11 cellular contexts compared by ENCODE assay signal in the genomic region with DNA sequence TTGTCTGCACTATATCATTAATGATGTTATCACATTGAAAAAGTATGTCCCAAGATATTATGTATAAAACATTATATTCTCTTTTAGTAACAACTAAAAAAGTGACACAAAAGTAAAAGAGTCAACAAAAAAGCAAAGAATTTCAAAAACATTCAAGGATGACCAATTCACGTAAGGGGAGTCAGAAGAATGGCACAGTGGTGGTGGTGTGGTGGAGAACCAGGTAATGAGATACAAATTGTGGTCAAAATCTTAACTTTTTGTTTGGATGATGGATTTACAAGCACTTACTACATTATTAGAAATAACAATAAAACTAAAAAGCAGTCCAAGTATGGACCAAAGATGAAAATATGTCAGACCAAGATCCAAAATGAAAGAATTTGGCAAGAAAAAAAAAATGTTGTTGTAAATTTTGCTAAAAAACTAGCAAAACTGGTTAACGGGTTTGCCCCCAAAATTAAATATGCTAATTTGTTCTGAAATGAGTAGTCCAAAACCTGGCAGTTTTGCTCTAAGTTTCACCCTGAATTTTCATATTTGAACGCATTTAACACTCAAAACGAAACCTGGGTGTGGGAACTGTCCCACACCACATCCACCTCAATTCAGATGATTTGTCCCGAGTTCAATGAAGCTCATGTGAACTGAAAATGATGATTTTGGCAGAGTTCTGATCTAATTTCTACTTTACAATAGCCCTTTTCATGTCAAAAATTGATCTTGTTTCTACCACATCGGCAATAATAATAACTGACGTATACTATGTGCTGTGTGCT.
DNase-seq lines count a peak whose midpoint lies in the region; ATAC-seq and TF ChIP-seq lines count a peak whose summit lies in the region.
"Had no signal": no experiment of that assay in that cellular context is flagged by ENCODE, and none has a peak within 500 bp of the region (broad histone marks: within the 10 kb centered on the region; RNA-seq: fewer than 3 reads in every experiment).

No MANE protein-coding gene starts in this region.

- H3K79me1 ChIP-seq in mesenchymal stem cell (replicated peaks; ENCODE audit: low read length, poor library complexity, severe bottlenecking), result no peaks in the 10 kb centered on the region

- H3K4me1 ChIP-seq in mesenchymal stem cell (ENCODE audit: control insufficient read depth, insufficient read depth, low read depth, low read length), result no peaks in the 10 kb centered on the region

- no peaks in the 10 kb centered on the region for H3K36me3 ChIP-seq in mesenchymal stem cell (ENCODE audit: control insufficient read depth in 1 of 2, insufficient read depth in 2 of 2, low read depth in 1 of 2, low read length in 2 of 2)

- no peak overlapping the region for H3K4me3 Mint-ChIP-seq in activated T-helper 1 cell treated with anti-CD3 and anti-CD28 coated beads, Interleukin-12 subunit alpha, Interleukin-12 subunit beta, Interleukin-2, Interleukin-4 antibody, amounts not matched to agents 30 ng/mL and 10 ng/mL and 1 ng/mL, durations not matched to agents 14 hours and 24 hours and 36 hours

- H3K27me3 Mint-ChIP-seq in activated T-helper 1 cell treated with anti-CD3 and anti-CD28 coated beads, Interleukin-12 subunit alpha, Interleukin-12 subunit beta, Interleukin-2, Interleukin-4 antibody, amounts not matched to agents 30 ng/mL and 10 ng/mL and 1 ng/mL, durations not matched to agents 14 hours and 24 hours and 36 hours (ENCODE audit: insufficient read depth), result peaks cover 20% of the 10 kb centered on the region

- H4K91ac ChIP-seq in mesenchymal stem cell (ENCODE audit: low read length), result no peak overlapping the region

- no peak overlapping the region for H2AK5ac ChIP-seq in mesenchymal stem cell (ENCODE audit: low read length, severe bottlenecking)

- H3K14ac ChIP-seq in mesenchymal stem cell (ENCODE audit: low read length in 2 of 2), result no peak overlapping the region

- H3K4me2 ChIP-seq in mesenchymal stem cell (ENCODE audit: low read length, poor library complexity, severe bottlenecking), result no peak overlapping the region

- H3K36me3 Mint-ChIP-seq in activated T-helper 1 cell treated with anti-CD3 and anti-CD28 coated beads, Interleukin-12 subunit alpha, Interleukin-12 subunit beta, Interleukin-2, Interleukin-4 antibody, amounts not matched to agents 30 ng/mL and 10 ng/mL and 1 ng/mL, durations not matched to agents 14 hours and 24 hours and 36 hours (ENCODE audit: low read depth), result no peaks in the 10 kb centered on the region

- intact Hi-C loops in activated T-helper 1 cell treated with anti-CD3 and anti-CD28 coated beads, Interleukin-12 subunit alpha, Interleukin-12 subunit beta, Interleukin-2, Interleukin-4 antibody, amounts not matched to agents 30 ng/mL and 10 ng/mL and 1 ng/mL, durations not matched to agents 14 hours and 24 hours and 36 hours (cut with micrococcal nuclease), result loop anchor here (1.0 to 5.0 kb wide), 8 partner anchors 19 to 288 kb away; a partner anchor contains a TSS
- intact Hi-C loops in left cardiac atrium (cut with DNase I), result no loop called here

- H2BK120ac ChIP-seq in mesenchymal stem cell (ENCODE audit: low read depth, low read length), result no peak overlapping the region

- H2BK15ac ChIP-seq in mesenchymal stem cell (ENCODE audit: low read depth, poor library complexity, severe bottlenecking), result no peak overlapping the region

- H2BK5ac ChIP-seq in mesenchymal stem cell (ENCODE audit: low read depth, low read length, poor library complexity, severe bottlenecking), result no peak overlapping the region

- peak; percentile 82 for ATAC-seq in GM19397 (IDR thresholded peaks at IDR 0.05; ENCODE audit: unreplicated experiment)
- ATAC-seq in HG03095 (IDR thresholded peaks at IDR 0.05; ENCODE audit: unreplicated experiment), result peak; percentile 80
- no peak for ATAC-seq in left cardiac atrium
- ATAC-seq: left ventricle myocardium superior had no signal

- H2AFZ ChIP-seq in mesenchymal stem cell (ENCODE audit: low read depth, low read length), result no peak overlapping the region

- DNase-seq in GM12865 (ENCODE audit: low read depth) (peak; percentile 97), cerebellum (ENCODE audit: low spot score) (no peak), mesenchymal stem cell (no peak), left cardiac atrium (no peak), DMS 273 (lab: John Stamatoyannopoulos, UW; ENCODE audit: unreplicated experiment) (no peak)
- peak; percentile 37 for DNase-seq in activated T-helper 1 cell treated with anti-CD3 and anti-CD28 coated beads, Interleukin-12 subunit alpha, Interleukin-12 subunit beta, Interleukin-2, Interleukin-4 antibody, amounts not matched to agents 30 ng/mL and 10 ng/mL and 1 ng/mL, durations not matched to agents 14 hours and 24 hours and 36 hours (ENCODE audit: low spot score)
- DNase-seq: DMS79 treated with DMSO at 0.1 percent for 48 hours, KBM-7, left ventricle myocardium superior had no signal

- H3K4me3 ChIP-seq in GM12865 (ENCODE audit: low read depth, low read length) (peak overlapping the region; percentile 97), mesenchymal stem cell (ENCODE audit: insufficient read depth in 1 of 2, low read depth in 1 of 2, low read length in 2 of 2) (no peak overlapping the region)

- H3K27ac Mint-ChIP-seq in activated T-helper 1 cell treated with anti-CD3 and anti-CD28 coated beads, Interleukin-12 subunit alpha, Interleukin-12 subunit beta, Interleukin-2, Interleukin-4 antibody, amounts not matched to agents 30 ng/mL and 10 ng/mL and 1 ng/mL, durations not matched to agents 14 hours and 24 hours and 36 hours, result peak overlapping the region; percentile 45

- no peak for TF ChIP-seq CTCF in GM12865 (IDR thresholded peaks at IDR 0.05; ENCODE audit: insufficient read depth, low read depth, low read length, missing control alignments)

- peaks cover under 1% of the 10 kb centered on the region for H3K9me3 Mint-ChIP-seq in activated T-helper 1 cell treated with anti-CD3 and anti-CD28 coated beads, Interleukin-12 subunit alpha, Interleukin-12 subunit beta, Interleukin-2, Interleukin-4 antibody, amounts not matched to agents 30 ng/mL and 10 ng/mL and 1 ng/mL, durations not matched to agents 14 hours and 24 hours and 36 hours

- no peak overlapping the region for H2BK12ac ChIP-seq in mesenchymal stem cell (ENCODE audit: low read length in 2 of 2)

- no peak overlapping the region for H3K23ac ChIP-seq in mesenchymal stem cell (ENCODE audit: low read length in 2 of 2)

- H3K9me3 ChIP-seq in mesenchymal stem cell (ENCODE audit: control insufficient read depth, low read length), result no peaks in the 10 kb centered on the region

- H3K9ac ChIP-seq in mesenchymal stem cell (ENCODE audit: low read length), result no peak overlapping the region

- H3K27ac ChIP-seq in mesenchymal stem cell (ENCODE audit: low read length, poor library complexity, severe bottlenecking), result no peak overlapping the region

- no peaks in the 10 kb centered on the region for H3K27me3 ChIP-seq in mesenchymal stem cell (ENCODE audit: control insufficient read depth in 1 of 2, insufficient read depth in 1 of 2, low read length in 2 of 2)

- 100% methylated on average over 4 of the region's 7 CpGs for WGBS in mesenchymal stem cell

- peaks cover 37% of the 10 kb centered on the region for H3K4me1 Mint-ChIP-seq in activated T-helper 1 cell treated with anti-CD3 and anti-CD28 coated beads, Interleukin-12 subunit alpha, Interleukin-12 subunit beta, Interleukin-2, Interleukin-4 antibody, amounts not matched to agents 30 ng/mL and 10 ng/mL and 1 ng/mL, durations not matched to agents 14 hours and 24 hours and 36 hours (ENCODE audit: low read depth)

- no peak overlapping the region for H3K18ac ChIP-seq in mesenchymal stem cell (ENCODE audit: low read depth in 1 of 2, low read length in 2 of 2)

- H4K8ac ChIP-seq in mesenchymal stem cell (ENCODE audit: low read length), result no peak overlapping the region

- H3K4ac ChIP-seq in mesenchymal stem cell (ENCODE audit: low read depth in 1 of 2, low read length in 2 of 2), result no peak overlapping the region

Comparison
In these comparisons a context has a peak if more than half of its experiments do, and no peak if none do; other contexts are left out.
1. DNase-seq: peak in GM12865 (single experiment) and activated T-helper 1 cell treated with anti-CD3 and anti-CD28 coated beads, Interleukin-12 subunit alpha, Interleukin-12 subunit beta, Interleukin-2, Interleukin-4 antibody, amounts not matched to agents 30 ng/mL and 10 ng/mL and 1 ng/mL, durations not matched to agents 14 hours and 24 hours and 36 hours (single experiment); none in cerebellum (single experiment), mesenchymal stem cell (single experiment), left cardiac atrium (single experiment) and DMS 273 (single experiment).
2. ATAC-seq: peak in GM19397 (single experiment) and HG03095 (single experiment); none in left cardiac atrium (0 of 2).